In the genomic region with DNA sequence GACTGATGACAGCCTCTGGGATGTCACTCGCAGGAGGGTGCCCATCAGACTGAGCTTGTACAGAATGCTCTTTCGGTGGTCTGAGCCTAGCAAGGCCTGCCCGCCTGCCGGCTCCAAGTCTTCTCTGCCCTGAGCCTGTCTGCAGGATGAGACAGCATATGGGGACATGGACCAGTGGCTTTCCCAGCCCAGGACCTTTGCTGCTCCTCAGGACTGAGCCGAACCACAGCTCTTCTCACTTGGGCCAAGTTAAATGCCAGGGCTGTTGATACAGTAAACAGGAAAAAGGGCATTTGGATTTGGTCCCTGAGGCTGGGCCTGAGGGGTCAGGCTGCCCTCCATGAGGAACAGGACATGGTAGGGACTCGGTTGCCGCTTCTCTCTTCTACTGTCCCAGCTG, we compare ENCODE assay signal across 21 cellular contexts.
"Had no signal": no experiment of that assay in that cellular context is flagged by ENCODE, and none has a peak within 500 bp of the region (broad histone marks: within the 10 kb centered on the region; RNA-seq: fewer than 3 reads in every experiment).

No MANE protein-coding gene starts in this region.

- H3K9me3 Mint-ChIP-seq: natural killer cell had no signal

- H3K4me1 ChIP-seq: body of pancreas had no signal

- H3K27ac Mint-ChIP-seq: activated CD4-positive, alpha-beta T cell treated with anti-CD3 and anti-CD28 coated beads for 36 hours; activated naive CD8-positive, alpha-beta T cell; activated T-helper 1 cell treated with anti-CD3 and anti-CD28 coated beads, Interleukin-12 subunit alpha, Interleukin-12 subunit beta, Interleukin-2, Interleukin-4 antibody, amounts not matched to agents 30 ng/mL and 10 ng/mL and 1 ng/mL, durations not matched to agents 14 hours and 24 hours and 36 hours; natural killer cell; stimulated activated naive CD8-positive, alpha-beta T cell treated with anti-CD3 and anti-CD28 coated beads, Interleukin-15, Interleukin-2, amounts not matched to agents 100 ng/mL and 50 ng/mL, for 24 hours; T-cell; WTC11 had no signal

- H3K4me3 Mint-ChIP-seq: activated CD4-positive, alpha-beta T cell treated with anti-CD3 and anti-CD28 coated beads for 36 hours; activated naive CD8-positive, alpha-beta T cell; activated T-helper 1 cell treated with anti-CD3 and anti-CD28 coated beads, Interleukin-12 subunit alpha, Interleukin-12 subunit beta, Interleukin-2, Interleukin-4 antibody, amounts not matched to agents 30 ng/mL and 10 ng/mL and 1 ng/mL, durations not matched to agents 14 hours and 24 hours and 36 hours; natural killer cell; stimulated activated naive CD8-positive, alpha-beta T cell treated with anti-CD3 and anti-CD28 coated beads, Interleukin-15, Interleukin-2, amounts not matched to agents 100 ng/mL and 50 ng/mL, for 24 hours; T-cell; WTC11 had no signal

- FAIRE-seq: frontal cortex had no signal

- H3K27me3 Mint-ChIP-seq: activated CD4-positive, alpha-beta T cell treated with anti-CD3 and anti-CD28 coated beads for 36 hours; activated naive CD8-positive, alpha-beta T cell; stimulated activated naive CD8-positive, alpha-beta T cell treated with anti-CD3 and anti-CD28 coated beads, Interleukin-15, Interleukin-2, amounts not matched to agents 100 ng/mL and 50 ng/mL, for 24 hours; T-cell had no signal

- DNase-seq: activated CD4-positive, alpha-beta T cell treated with anti-CD3 and anti-CD28 coated beads for 36 hours; activated CD4-positive, alpha-beta T cell treated with anti-CD3 and anti-CD28 coated beads, Interleukin-2, amount 50 U/mL, for 48 hours; amygdala; body of pancreas; caudate nucleus; hypothalamus; islet precursor cell; left colon; lower lobe of right lung; natural killer cell; stimulated activated CD4-positive, alpha-beta T cell treated with anti-CD3 and anti-CD28 coated beads, Interleukin-12 subunit alpha, Interleukin-12 subunit beta, amount 100 ng/mL, for 4 hours; stimulated activated CD4-positive, alpha-beta T cell treated with anti-CD3 and anti-CD28 coated beads, Interleukin-1b, Interleukin-23, amount 100 ng/mL, for 48 hours; T-cell; upper lobe of left lung had no signal

- H3K27ac ChIP-seq: body of pancreas, lower lobe of right lung, suprapubic skin, upper lobe of left lung had no signal

- H3K27me3 ChIP-seq: body of pancreas, neutrophil, suprapubic skin, upper lobe of left lung had no signal

- H3K4me3 ChIP-seq: body of pancreas, lower lobe of right lung, suprapubic skin, upper lobe of left lung had no signal

- ATAC-seq: activated CD4-positive, alpha-beta T cell treated with anti-CD3 and anti-CD28 coated beads for 36 hours; body of pancreas; left colon; lower lobe of right lung; natural killer cell; T-cell; WTC11 had no signal

- H3K36me3 ChIP-seq: lower lobe of right lung, neutrophil, suprapubic skin, upper lobe of left lung had no signal

- H3K36me3 Mint-ChIP-seq: natural killer cell, T-cell had no signal

- H3K9me3 ChIP-seq: body of pancreas, lower lobe of right lung, neutrophil, suprapubic skin had no signal
